1 cellular context compared by ENCODE assay signal in the genomic region with DNA sequence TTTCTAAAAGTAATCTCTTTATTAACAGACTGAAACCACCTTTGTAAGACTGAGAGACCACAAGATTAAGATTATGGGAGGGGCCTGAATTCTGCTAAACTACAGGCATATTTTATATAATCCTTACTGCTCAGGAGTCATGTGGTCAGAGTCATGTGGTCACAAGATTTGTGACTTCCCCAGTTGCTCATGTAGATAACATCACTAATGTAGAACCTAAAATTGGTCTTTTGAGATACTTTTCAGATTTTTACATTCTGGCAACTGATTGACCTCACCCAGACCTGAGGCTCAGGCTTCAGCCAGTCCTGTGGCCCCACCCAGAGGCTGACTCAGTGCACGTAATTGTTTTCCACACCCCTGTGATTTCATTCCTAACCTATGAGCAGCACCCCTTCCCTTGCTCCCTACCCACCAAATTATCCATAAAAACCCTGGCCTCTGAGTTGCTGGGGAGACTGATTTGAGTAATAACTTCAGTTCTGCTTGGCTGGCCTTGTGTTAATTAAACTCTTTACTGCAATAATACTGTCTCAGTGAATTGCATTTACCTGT.
TF ChIP-seq lines count a peak whose summit lies in the region.

No MANE protein-coding gene starts in this region.

TF ChIP-seq in K562, 482 proteins besides CTCF, POLR2A, EP300 and RAD21 (continued from another document and continues in another):
- TF ChIP-seq TSHZ1 (CRISPR knock-in tag; IDR thresholded peaks at IDR 0.05) (no peak), HEY1 (CRISPR knock-in tag; IDR thresholded peaks at IDR 0.05; ENCODE audit: borderline replicate concordance) (no peak), NCOA2 (IDR thresholded peaks at IDR 0.05; ENCODE audit: partially characterized antibody in 2 of 2) (no peak), KHSRP (IDR thresholded peaks at IDR 0.05) (no peak), ZNF133 (CRISPR knock-in tag; IDR thresholded peaks at IDR 0.05) (no peak), EZH2 (IDR thresholded peaks at IDR 0.05; ENCODE audit: borderline replicate concordance, low read depth, low read length) (no peak), PCBP1 (IDR thresholded peaks at IDR 0.05; ENCODE audit: low read depth, low read length, poor library complexity, severe bottlenecking) (no peak), HNRNPLL (IDR thresholded peaks at IDR 0.05; ENCODE audit: low read depth, low read length, poor library complexity, severe bottlenecking) (no peak), CUX1 (CRISPR knock-in tag; IDR thresholded peaks at IDR 0.05) (no peak), PHTF2 (CRISPR knock-in tag; IDR thresholded peaks at IDR 0.05) (no peak), SMC3 (conservative IDR thresholded peaks at IDR 0.05; ENCODE audit: insufficient read depth, low read depth, low read length) (peak; percentile 92), ZKSCAN1 (IDR thresholded peaks at IDR 0.05; ENCODE audit: low read depth, low read length) (no peak), ILK (tag; IDR thresholded peaks at IDR 0.05; ENCODE audit: borderline replicate concordance, low read depth) (no peak), GTF2E2 (tag; IDR thresholded peaks at IDR 0.05) (no peak), JUN (IDR thresholded peaks at IDR 0.05; ENCODE audit: borderline replicate concordance, low read depth, low read length) (peak; percentile 56; the same call in 1 of the 2 replicates), JUN (CRISPR knock-in tag; IDR thresholded peaks at IDR 0.05; ENCODE audit: borderline replicate concordance) (no peak), ESRRA (IDR thresholded peaks at IDR 0.05; ENCODE audit: borderline replicate concordance, low read depth) (no peak; the same call in 1 of the 2 replicates), U2AF1 (optimal IDR thresholded peaks at IDR 0.05; ENCODE audit: low read depth, low read length) (no peak), ATF3 (IDR thresholded peaks at IDR 0.05) (peak; percentile 60), ATF3 (CRISPR knock-in tag; conservative IDR thresholded peaks at IDR 0.05) (no peak), ZNF764 (CRISPR knock-in tag; IDR thresholded peaks at IDR 0.05; ENCODE audit: low read depth) (no peak), OTX1 (CRISPR knock-in tag; IDR thresholded peaks at IDR 0.05) (no peak), BRF2 (IDR thresholded peaks at IDR 0.05; ENCODE audit: borderline replicate concordance, insufficient read depth, insufficient read length) (no peak), PHF21A (IDR thresholded peaks at IDR 0.05; ENCODE audit: borderline replicate concordance, low read depth) (no peak), ZNF766 (CRISPR knock-in tag; conservative IDR thresholded peaks at IDR 0.05) (no peak; the same call in 1 of the 2 replicates), ATF1 (CRISPR knock-in tag; IDR thresholded peaks at IDR 0.05) (no peak), ATF1 (tag; IDR thresholded peaks at IDR 0.05) (peak; percentile 33; the same call in 1 of the 2 replicates), HDAC8 (tag; IDR thresholded peaks at IDR 0.05) (no peak), ADNP (tag; IDR thresholded peaks at IDR 0.05) (peak; percentile 47; the same call in 1 of the 2 replicates), NR2C2 (CRISPR knock-in tag; IDR thresholded peaks at IDR 0.05) (no peak), NR2C2 (tag; IDR thresholded peaks at IDR 0.05) (peak; percentile 45; the same call in 1 of the 2 replicates), RREB1 (CRISPR knock-in tag; IDR thresholded peaks at IDR 0.05) (no peak)
- TF ChIP-seq, protein P1, sequence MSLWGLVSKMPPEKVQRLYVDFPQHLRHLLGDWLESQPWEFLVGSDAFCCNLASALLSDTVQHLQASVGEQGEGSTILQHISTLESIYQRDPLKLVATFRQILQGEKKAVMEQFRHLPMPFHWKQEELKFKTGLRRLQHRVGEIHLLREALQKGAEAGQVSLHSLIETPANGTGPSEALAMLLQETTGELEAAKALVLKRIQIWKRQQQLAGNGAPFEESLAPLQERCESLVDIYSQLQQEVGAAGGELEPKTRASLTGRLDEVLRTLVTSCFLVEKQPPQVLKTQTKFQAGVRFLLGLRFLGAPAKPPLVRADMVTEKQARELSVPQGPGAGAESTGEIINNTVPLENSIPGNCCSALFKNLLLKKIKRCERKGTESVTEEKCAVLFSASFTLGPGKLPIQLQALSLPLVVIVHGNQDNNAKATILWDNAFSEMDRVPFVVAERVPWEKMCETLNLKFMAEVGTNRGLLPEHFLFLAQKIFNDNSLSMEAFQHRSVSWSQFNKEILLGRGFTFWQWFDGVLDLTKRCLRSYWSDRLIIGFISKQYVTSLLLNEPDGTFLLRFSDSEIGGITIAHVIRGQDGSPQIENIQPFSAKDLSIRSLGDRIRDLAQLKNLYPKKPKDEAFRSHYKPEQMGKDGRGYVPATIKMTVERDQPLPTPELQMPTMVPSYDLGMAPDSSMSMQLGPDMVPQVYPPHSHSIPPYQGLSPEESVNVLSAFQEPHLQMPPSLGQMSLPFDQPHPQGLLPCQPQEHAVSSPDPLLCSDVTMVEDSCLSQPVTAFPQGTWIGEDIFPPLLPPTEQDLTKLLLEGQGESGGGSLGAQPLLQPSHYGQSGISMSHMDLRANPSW (CRISPR knock-in tag; IDR thresholded peaks at IDR 0.05) = no peak
- TF ChIP-seq, protein P2, sequence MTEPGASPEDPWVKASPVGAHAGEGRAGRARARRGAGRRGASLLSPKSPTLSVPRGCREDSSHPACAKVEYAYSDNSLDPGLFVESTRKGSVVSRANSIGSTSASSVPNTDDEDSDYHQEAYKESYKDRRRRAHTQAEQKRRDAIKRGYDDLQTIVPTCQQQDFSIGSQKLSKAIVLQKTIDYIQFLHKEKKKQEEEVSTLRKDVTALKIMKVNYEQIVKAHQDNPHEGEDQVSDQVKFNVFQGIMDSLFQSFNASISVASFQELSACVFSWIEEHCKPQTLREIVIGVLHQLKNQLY (CRISPR knock-in tag; conservative IDR thresholded peaks at IDR 0.05) = no peak
- TF ChIP-seq, protein P3, sequence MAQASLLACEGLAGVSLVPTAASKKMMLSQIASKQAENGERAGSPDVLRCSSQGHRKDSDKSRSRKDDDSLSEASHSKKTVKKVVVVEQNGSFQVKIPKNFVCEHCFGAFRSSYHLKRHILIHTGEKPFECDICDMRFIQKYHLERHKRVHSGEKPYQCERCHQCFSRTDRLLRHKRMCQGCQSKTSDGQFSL (CRISPR knock-in tag; IDR thresholded peaks at IDR 0.05) = no peak
- TF ChIP-seq, protein P3 (tag; IDR thresholded peaks at IDR 0.05) = no peak
